Comparison of ENCODE assay signal across 15 cellular contexts in the genomic region with DNA sequence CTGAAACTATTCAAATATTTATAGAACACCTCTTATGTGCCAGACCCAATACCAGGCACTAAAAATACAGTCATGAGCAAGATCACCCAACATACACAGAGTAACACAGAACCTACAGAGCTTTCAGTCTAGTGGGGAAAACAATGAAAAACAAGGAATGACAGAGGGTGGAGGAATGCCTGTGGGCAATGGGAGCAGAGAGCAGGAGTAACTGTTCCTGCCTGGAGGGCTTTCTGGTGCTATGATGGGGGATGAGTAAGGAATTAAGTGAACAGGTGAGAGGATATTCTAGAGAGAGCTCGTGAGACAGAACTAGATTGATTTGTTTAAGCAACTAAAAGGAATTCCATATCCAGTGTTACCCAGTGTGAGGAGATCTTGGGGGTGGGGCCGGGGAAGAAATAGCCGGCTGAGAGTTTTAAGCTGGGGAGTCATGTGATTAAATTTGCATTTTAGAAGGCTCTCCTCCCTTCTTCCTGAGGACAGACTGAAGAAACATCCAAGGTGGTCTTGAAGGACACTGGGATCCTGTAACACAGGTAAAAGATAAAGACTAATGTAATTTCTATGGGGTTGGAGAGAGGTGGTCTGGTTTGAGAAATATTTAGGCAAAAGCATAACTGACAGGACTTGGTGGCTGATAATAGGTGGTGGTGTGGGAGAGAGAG.
DNase-seq lines count a peak whose midpoint lies in the region; ATAC-seq and TF ChIP-seq lines count a peak whose summit lies in the region.
"Had no signal": no experiment of that assay in that cellular context is flagged by ENCODE, and none has a peak within 500 bp of the region (broad histone marks: within the 10 kb centered on the region; RNA-seq: fewer than 3 reads in every experiment).

No MANE protein-coding gene starts in this region.

- H3K4me3 Mint-ChIP-seq in activated naive CD4-positive, alpha-beta T cell treated with anti-CD3 and anti-CD28 coated beads, Interleukin-2, amount 50 U/mL, for 24 hours = peak overlapping the region; percentile 20
- H3K4me3 Mint-ChIP-seq in central memory CD8-positive, alpha-beta T cell = peak overlapping the region; percentile 99

- peak overlapping the region; percentile 84 for H3K4me3 ChIP-seq in OCI-LY3 (ENCODE audit: low read length)
- H3K4me3 ChIP-seq: pancreas, testis had no signal

- no peaks in the 10 kb centered on the region for H3K27me3 Mint-ChIP-seq in activated naive CD4-positive, alpha-beta T cell treated with anti-CD3 and anti-CD28 coated beads, Interleukin-2, amount 50 U/mL, for 24 hours
- H3K27me3 Mint-ChIP-seq in central memory CD8-positive, alpha-beta T cell = no peaks in the 10 kb centered on the region

- no peak overlapping the region for H2AFZ ChIP-seq in OCI-LY3 (ENCODE audit: low read depth, low read length)

- H3K4me2 ChIP-seq in OCI-LY3 (ENCODE audit: low read length) = peak overlapping the region; percentile 95

- H3K9me3 Mint-ChIP-seq in activated naive CD4-positive, alpha-beta T cell treated with anti-CD3 and anti-CD28 coated beads, Interleukin-2, amount 50 U/mL, for 24 hours = peaks cover 22% of the 10 kb centered on the region
- peaks cover under 1% of the 10 kb centered on the region for H3K9me3 Mint-ChIP-seq in central memory CD8-positive, alpha-beta T cell

- H3K9ac ChIP-seq in OCI-LY3 (ENCODE audit: low read length) = peak overlapping the region; percentile 92; the same call in 1 of the 2 replicates

- no peak for TF ChIP-seq CTCF in OCI-LY3 (IDR thresholded peaks at IDR 0.05; ENCODE audit: low read depth, low read length)

- H3K9me3 ChIP-seq in OCI-LY3 (ENCODE audit: insufficient read depth, low read length) = no peaks in the 10 kb centered on the region
- H3K9me3 ChIP-seq: pancreas, testis had no signal

- no peaks in the 10 kb centered on the region for H3K36me3 ChIP-seq in OCI-LY3 (replicated peaks; ENCODE audit: low read depth, low read length)
- H3K36me3 ChIP-seq: pancreas had no signal

- peaks cover 45% of the 10 kb centered on the region for H3K79me2 ChIP-seq in OCI-LY3 (ENCODE audit: low read length)

- peaks cover 15% of the 10 kb centered on the region for H3K36me3 Mint-ChIP-seq in activated naive CD4-positive, alpha-beta T cell treated with anti-CD3 and anti-CD28 coated beads, Interleukin-2, amount 50 U/mL, for 24 hours
- peaks cover 18% of the 10 kb centered on the region for H3K36me3 Mint-ChIP-seq in central memory CD8-positive, alpha-beta T cell (ENCODE audit: insufficient read depth)

- peak overlapping the region; percentile 99 for H3K27ac Mint-ChIP-seq in activated naive CD4-positive, alpha-beta T cell treated with anti-CD3 and anti-CD28 coated beads, Interleukin-2, amount 50 U/mL, for 24 hours
- H3K27ac Mint-ChIP-seq in central memory CD8-positive, alpha-beta T cell (ENCODE audit: low read depth) = peak overlapping the region; percentile 94

- H3K27ac ChIP-seq in OCI-LY3 (ENCODE audit: low read length) = peak overlapping the region; percentile 97
- H3K27ac ChIP-seq: pancreas, testis had no signal

- no peaks in the 10 kb centered on the region for H3K27me3 ChIP-seq in OCI-LY3 (ENCODE audit: low read depth, low read length)
- H3K27me3 ChIP-seq: pancreas, testis had no signal

- H3K4me1 Mint-ChIP-seq in activated naive CD4-positive, alpha-beta T cell treated with anti-CD3 and anti-CD28 coated beads, Interleukin-2, amount 50 U/mL, for 24 hours = peaks cover 43% of the 10 kb centered on the region
- peaks cover 60% of the 10 kb centered on the region for H3K4me1 Mint-ChIP-seq in central memory CD8-positive, alpha-beta T cell

- no peak for DNase-seq in activated naive CD4-positive, alpha-beta T cell treated with Interleukin-2 at 50 U/mL for 16 hours
- no peak for DNase-seq in central memory CD8-positive, alpha-beta T cell (ENCODE audit: low spot score in 2 of 2)
- DNase-seq in middle frontal gyrus (ENCODE audit: extremely low spot score, low spot score) (no peak), NCI-H187 (lab: John Stamatoyannopoulos, UW) (no peak), NCI-H510A (lab: John Stamatoyannopoulos, UW) (no peak)
- DNase-seq: activated CD4-positive, alpha-beta T cell treated with anti-CD3 and anti-CD28 coated beads, Interleukin-2, amount 50 U/mL, for 4 hours; midbrain; NCI-H1105; NCI-H2227 treated with DMSO at 0.1 percent for 48 hours; pancreas; testis had no signal

- peaks cover 35% of the 10 kb centered on the region for H3K4me1 ChIP-seq in OCI-LY3 (ENCODE audit: low read length)
- H3K4me1 ChIP-seq: pancreas, testis had no signal

- H4K20me1 ChIP-seq in OCI-LY3 (ENCODE audit: insufficient read depth, low read length) = peaks cover 10% of the 10 kb centered on the region

- ATAC-seq in central memory CD8-positive, alpha-beta T cell (replicated peaks; ENCODE audit: extremely low read depth, poor library complexity, severe bottlenecking) = no peak
- no peak for ATAC-seq in HG02678 (IDR thresholded peaks at IDR 0.05; ENCODE audit: unreplicated experiment)
- ATAC-seq: HepG2, pancreas had no signal
